Comparison of ENCODE assay signal across 8 cellular contexts in the genomic region with DNA sequence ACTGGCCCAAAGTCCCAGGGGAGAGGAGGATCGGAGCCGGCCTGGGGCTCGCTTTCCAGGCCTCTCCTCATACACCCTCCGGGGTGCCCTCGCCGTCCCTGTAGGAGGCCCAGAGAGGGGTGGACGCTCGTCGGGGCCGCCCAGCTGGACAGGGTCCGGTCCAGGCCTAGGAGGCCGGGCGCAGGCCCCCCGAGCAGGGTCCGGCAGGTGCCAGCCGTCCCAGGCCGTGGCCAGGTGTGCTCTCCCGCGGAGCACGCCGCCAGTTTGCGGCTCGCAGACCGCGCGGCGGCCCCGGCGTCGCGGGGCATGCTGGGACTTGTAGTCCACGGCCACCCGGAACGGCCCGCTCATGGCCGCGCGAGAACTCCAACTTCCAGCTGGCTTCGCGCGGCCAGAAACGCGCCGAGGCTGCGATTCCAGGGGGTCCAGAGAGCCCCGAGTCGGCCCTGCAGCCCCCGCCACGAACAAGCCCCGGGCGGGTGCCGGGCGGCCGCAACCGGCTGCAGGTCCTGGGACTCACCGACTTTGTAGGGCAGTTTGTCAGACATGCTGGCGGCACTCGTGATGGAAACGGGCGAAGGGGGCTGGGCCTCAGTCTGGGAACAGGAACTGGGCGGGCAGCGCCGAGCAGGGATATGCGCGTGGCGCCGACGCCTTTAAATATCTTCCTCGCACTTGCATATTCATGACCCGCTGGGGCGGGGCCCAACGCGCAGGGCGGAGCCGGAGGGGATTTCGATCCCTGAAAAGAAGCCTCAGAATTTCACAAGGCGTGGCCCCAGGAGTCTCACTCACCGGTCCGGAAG. TPM values are rescaled to one million over a fixed set of nuclear protein-coding genes. Genes with fewer than 3 reads are reported as not detected.
A peak's percentile ranks its signal among the peaks of the same experiment; 100 is the strongest.
DNase-seq lines count a peak whose midpoint lies in the region; ATAC-seq and TF ChIP-seq lines count a peak whose summit lies in the region.

Gene AHCY, minus strand, starts transcription at position 633 of the 806 bp plus-strand sequence. Its CDS starts 85 bp downstream, at position 548.

- H3K79me2 ChIP-seq in SU-DHL-6 (ENCODE audit: insufficient read depth, low read length), result peaks cover 43% of the 10 kb centered on the region
- H3K79me2 ChIP-seq in parathyroid adenoma, result peaks cover 11% of the 10 kb centered on the region

- H3K9ac ChIP-seq in SU-DHL-6 (ENCODE audit: low read length), result peak within 1 kb of the TSS; percentile 91
- peak within 1 kb of the TSS; percentile 81 for H3K9ac ChIP-seq in parathyroid adenoma

- H3K4me2 ChIP-seq in SU-DHL-6 (ENCODE audit: low read depth, low read length, poor library complexity, severe bottlenecking), result peak within 1 kb of the TSS; percentile 80
- peak within 1 kb of the TSS; percentile 93 for H3K4me2 ChIP-seq in parathyroid adenoma (ENCODE audit: low read length)

- H3K36me3 ChIP-seq in SU-DHL-6 (ENCODE audit: low read length) (no peaks in the 10 kb centered on the region), parathyroid adenoma (ENCODE audit: control insufficient read depth, insufficient read depth, low read length) (no peaks in the 10 kb centered on the region), tibial nerve (no peaks in the 10 kb centered on the region)

- H3K4me3 ChIP-seq in SU-DHL-6 (ENCODE audit: insufficient read depth, low read length, poor library complexity, severe bottlenecking) (peak within 1 kb of the TSS; percentile 85), parathyroid adenoma (ENCODE audit: low read depth, low read length) (peak within 1 kb of the TSS; percentile 87), tibial nerve (peak within 1 kb of the TSS; percentile 67 to 94 (median 82))

- H3K27me3 ChIP-seq in SU-DHL-6 (ENCODE audit: low read length) (no peaks in the 10 kb centered on the region), parathyroid adenoma (ENCODE audit: control insufficient read depth, insufficient read depth, low read length) (no peaks in the 10 kb centered on the region), tibial nerve (no peaks in the 10 kb centered on the region)

- H3F3A ChIP-seq in SU-DHL-6 (ENCODE audit: insufficient read depth), result no peaks in the 10 kb centered on the region

- peak; percentile 88 for ATAC-seq in HG02678 (IDR thresholded peaks at IDR 0.05; ENCODE audit: unreplicated experiment)
- peak; percentile 98 for ATAC-seq in Right ventricle myocardium superior (ENCODE audit: poor library complexity)

- H3K27ac ChIP-seq in SU-DHL-6 (ENCODE audit: low read depth, low read length), result peak within 1 kb of the TSS; percentile 78
- H3K27ac ChIP-seq in parathyroid adenoma, result peak within 1 kb of the TSS; percentile 92
- peak within 1 kb of the TSS; percentile 77 to 99 (median 88) for H3K27ac ChIP-seq in tibial nerve

- H3K4me1 ChIP-seq in parathyroid adenoma (peaks cover 11% of the 10 kb centered on the region), tibial nerve (peaks cover 0 to 32% (median 7%) of the 10 kb centered on the region in 4 donors)

- WGBS in tibial nerve, 2 donors, result 0% methylated on average over 31 to 50 of the region's 79 CpGs

- TF ChIP-seq POLR2A in GM10847 (IDR thresholded peaks at IDR 0.05; ENCODE audit: extremely low read depth, insufficient read length), result peak; percentile 75
- peak; percentile 43 to 64 for TF ChIP-seq POLR2A in tibial nerve (IDR thresholded peaks at IDR 0.05)

- TF ChIP-seq EP300 in tibial nerve (IDR thresholded peaks at IDR 0.05), result peak; percentile 79 to 96

- no peaks in the 10 kb centered on the region for H4K20me1 ChIP-seq in SU-DHL-6 (ENCODE audit: low read depth, low read length)

- H3K9me3 ChIP-seq in SU-DHL-6 (ENCODE audit: insufficient read depth, low read length) (no peaks in the 10 kb centered on the region), parathyroid adenoma (ENCODE audit: control insufficient read depth, low read length) (no peaks in the 10 kb centered on the region), tibial nerve (no peaks in the 10 kb centered on the region)

- no peak for TF ChIP-seq CTCF in SU-DHL-6 (IDR thresholded peaks at IDR 0.05; ENCODE audit: insufficient read depth, low read length, poor library complexity, severe bottlenecking)
- TF ChIP-seq CTCF in parathyroid adenoma (IDR thresholded peaks at IDR 0.05), result no peak
- peak in 3 of 5 experiments; percentile 24 to 40 (median 35) for TF ChIP-seq CTCF in tibial nerve (IDR thresholded peaks at IDR 0.05)

- peak within 1 kb of the TSS; percentile 85 for H2AFZ ChIP-seq in SU-DHL-6 (ENCODE audit: low read depth, low read length, severe bottlenecking)
- peak within 1 kb of the TSS; percentile 100 for H2AFZ ChIP-seq in parathyroid adenoma

- H3K9me2 ChIP-seq in SU-DHL-6 (replicated peaks; ENCODE audit: insufficient read depth, low read length), result no peaks in the 10 kb centered on the region

- intact Hi-C loops in Right ventricle myocardium superior (cut with DNase I), result no loop called here

- DNase-seq in NCI-H128 (lab: John Stamatoyannopoulos, UW; ENCODE audit: unreplicated experiment) (peak; percentile 84), Right ventricle myocardium superior (peak; percentile 99), tibial nerve (ENCODE audit: low spot score in 2 of 2) (peak; percentile 92)
- DNase-seq in activated naive CD8-positive, alpha-beta T cell treated with anti-CD3 and anti-CD28 coated beads, Interleukin-2, amount 50 U/mL, for 16 hours (ENCODE audit: low read depth, low spot score), result peak; percentile 82

RNA-seq across cellular contexts. Expression of gene AHCY, which starts in this region (rescaled TPM):
- total RNA-seq in Right ventricle myocardium superior (71.2 TPM), tibial nerve (100 to 1,000 TPM in 1 of 4 donors, 10 to 100 TPM in 3; 77.8 to 110 (median 83.1) TPM)

Comparison
In these comparisons a context has a peak if more than half of its experiments do, and no peak if none do; other contexts are left out.
1. Peak in every context shown above with its lines: DNase-seq, ATAC-seq, H3K4me3 ChIP-seq and H3K27ac ChIP-seq.
2. CTCF ChIP-seq: peak in tibial nerve (3 of 5); none in SU-DHL-6 (single experiment) and parathyroid adenoma (single experiment).